Comparison of ENCODE assay signal across 24 cellular contexts in the genomic region with DNA sequence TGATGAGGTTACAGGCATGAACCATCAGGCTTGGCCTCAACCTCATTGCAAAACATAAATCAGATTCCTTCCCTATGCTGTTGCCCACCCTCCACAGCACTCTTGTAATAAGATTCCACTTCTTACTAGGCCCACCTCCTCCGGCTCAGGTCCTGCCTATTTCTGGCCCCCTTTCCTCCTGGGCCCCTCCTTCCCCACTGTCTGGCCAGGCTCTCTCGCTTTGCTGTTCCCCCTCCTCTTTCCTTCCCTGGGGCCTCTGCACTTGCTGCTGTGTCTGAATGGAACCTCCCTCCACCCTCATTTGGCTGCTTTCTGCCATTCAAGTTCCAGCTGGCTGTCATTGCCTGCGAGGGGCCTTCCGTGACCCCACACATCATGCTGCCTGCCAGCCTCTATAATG. TPM values are rescaled to one million over a fixed set of nuclear protein-coding genes. Genes with fewer than 3 reads are reported as not detected.
DNase-seq lines count a peak whose midpoint lies in the region; ATAC-seq, FAIRE-seq and TF ChIP-seq lines count a peak whose summit lies in the region.
"Had no signal": no experiment of that assay in that cellular context is flagged by ENCODE, and none has a peak within 500 bp of the region (broad histone marks: within the 10 kb centered on the region; RNA-seq: fewer than 3 reads in every experiment).

No MANE protein-coding gene starts in this region.

- no peak overlapping the region for H3K4me2 ChIP-seq in H1 (ENCODE audit: insufficient read depth in 1 of 2, low read depth in 2 of 2, low read length in 2 of 2)
- H3K4me2 ChIP-seq: A549, BLaER1, KMS-11 had no signal

- no peak overlapping the region for H3K4me3 Mint-ChIP-seq in neural crest cell
- no peak overlapping the region for H3K4me3 Mint-ChIP-seq in activated CD8-positive, alpha-beta memory T cell treated with anti-CD3 and anti-CD28 coated beads, Interleukin-2, amount 10 ng/mL, durations not matched to agents 7 days and 5 days
- H3K4me3 Mint-ChIP-seq: CD4-positive, alpha-beta T cell had no signal

- FAIRE-seq in H1 (lab: Jason Lieb, UNC), result no peak
- FAIRE-seq: A549, GM12878 had no signal

- peaks cover 7% of the 10 kb centered on the region; the same call in 1 of the 2 replicates for H3K23me2 ChIP-seq in H1 (ENCODE audit: low read depth, low read length)

- POLR2A ChIA-PET in H1 (lab: Charles Lee; ENCODE audit: partially characterized antibody), result no interaction called here

- peaks cover 38% of the 10 kb centered on the region for H3K27me3 Mint-ChIP-seq in neural crest cell (ENCODE audit: low read depth)
- peaks cover 33% of the 10 kb centered on the region for H3K27me3 Mint-ChIP-seq in activated CD8-positive, alpha-beta memory T cell treated with anti-CD3 and anti-CD28 coated beads, Interleukin-2, amount 10 ng/mL, durations not matched to agents 7 days and 5 days

- H3K27ac Mint-ChIP-seq in neural crest cell (ENCODE audit: unreplicated experiment), result no peak overlapping the region
- no peak overlapping the region for H3K27ac Mint-ChIP-seq in activated CD8-positive, alpha-beta memory T cell treated with anti-CD3 and anti-CD28 coated beads, Interleukin-2, amount 10 ng/mL, durations not matched to agents 7 days and 5 days
- H3K27ac Mint-ChIP-seq: CD4-positive, alpha-beta T cell had no signal

- H3K4me1 ChIP-seq in H1 (replicated peaks in 1 of 4; ENCODE audit: control insufficient read depth in 3 of 4, insufficient read depth in 4 of 4, low read length in 3 of 4), result peaks cover 0 to 2% (median 0%) of the 10 kb centered on the region in 4 experiments; a peak in 1 of 7 replicates
- H3K4me1 ChIP-seq: A549, BLaER1, Caco-2 had no signal

- no peak for TF ChIP-seq CTCF in H1 (IDR thresholded peaks at IDR 0.05; ENCODE audit: control extremely low read depth in 1 of 3, insufficient read depth in 1 of 3, low read depth in 1 of 3, low read length in 3 of 3)
- TF ChIP-seq CTCF in neural crest cell (conservative IDR thresholded peaks at IDR 0.05), result no peak

- no peaks in the 10 kb centered on the region for H3K79me2 ChIP-seq in H1 (ENCODE audit: control insufficient read depth in 1 of 2, insufficient read depth in 2 of 2, low read length in 2 of 2)

- H4K5ac ChIP-seq in H1 (ENCODE audit: insufficient read length, low read depth, low read length), result no peak overlapping the region

- no peak for TF ChIP-seq RAD21 in H1 (IDR thresholded peaks at IDR 0.05 in 1 of 2, conservative IDR thresholded peaks at IDR 0.05 in 1 of 2; ENCODE audit: low read depth in 2 of 2, low read length in 2 of 2)

- no peaks in the 10 kb centered on the region for H3K9me3 Mint-ChIP-seq in neural crest cell
- no peaks in the 10 kb centered on the region for H3K9me3 Mint-ChIP-seq in activated CD8-positive, alpha-beta memory T cell treated with anti-CD3 and anti-CD28 coated beads, Interleukin-2, amount 10 ng/mL, durations not matched to agents 7 days and 5 days (ENCODE audit: low read depth)
- H3K9me3 Mint-ChIP-seq: CD4-positive, alpha-beta T cell had no signal

- no peak overlapping the region for H4K91ac ChIP-seq in H1 (replicated peaks; ENCODE audit: insufficient read length, low read length)

- no peak overlapping the region for H2BK5ac ChIP-seq in H1 (ENCODE audit: low read depth, low read length)

- no peak overlapping the region; the same call in 1 of the 2 replicates for H3K18ac ChIP-seq in H1 (ENCODE audit: extremely low read depth, low read length)

- no peaks in the 10 kb centered on the region for H3K9me3 ChIP-seq in H1 (ENCODE audit: insufficient read depth in 2 of 2, low read depth in 1 of 2, low read length in 1 of 2)
- H3K9me3 ChIP-seq: A549, BLaER1, Caco-2 had no signal

- 80% methylated on average over 4 of the region's 4 CpGs; no CpG with 5 or more reads in 1 of the 2 experiments for WGBS in H1 (ENCODE audit: extremely low coverage in 1 of 2, insufficient coverage in 1 of 2, insufficient read length in 1 of 2, insufficient replicate concordance in 2 of 2, low coverage in 1 of 2, low lambda C conversion rate in 2 of 2, missing lambda C conversion rate in 1 of 2), 2 experiments

- no peak overlapping the region for H2AK5ac ChIP-seq in H1 (ENCODE audit: low read depth, low read length)

- H3K27ac ChIP-seq in H1 (ENCODE audit: low read depth, low read length), result no peak overlapping the region
- H3K27ac ChIP-seq: A549, BLaER1, GM23248, KMS-11 had no signal

- ATAC-seq in activated CD8-positive, alpha-beta memory T cell treated with anti-CD3 and anti-CD28 coated beads, Interleukin-2, amount 10 ng/mL, durations not matched to agents 7 days and 5 days, result no peak
- ATAC-seq: A549, GM12878, Panc1 had no signal

- no peak overlapping the region for H3K56ac ChIP-seq in H1 (replicated peaks; ENCODE audit: insufficient read length, low read depth, low read length)

- H2BK12ac ChIP-seq in H1 (ENCODE audit: low read depth, low read length), result no peak overlapping the region

- H3K4ac ChIP-seq in H1 (replicated peaks; ENCODE audit: insufficient read length, low read depth, low read length), result no peak overlapping the region

- H3K27me3 ChIP-seq in H1 (replicated peaks in 1 of 4; ENCODE audit: control insufficient read depth in 3 of 4, extremely low read depth in 1 of 4, insufficient read depth in 3 of 4, low read length in 3 of 4), result peaks cover 2 to 12% (median 9%) of the 10 kb centered on the region in 4 experiments

- H3K36me3 ChIP-seq in H1 (ENCODE audit: control insufficient read depth in 2 of 4, insufficient read depth in 4 of 4, low read length in 3 of 4), result no peaks in the 10 kb centered on the region
- H3K36me3 ChIP-seq: BLaER1 had no signal

- no peak overlapping the region for H2AFZ ChIP-seq in H1 (ENCODE audit: low read length)
- H2AFZ ChIP-seq: GM23248 had no signal

- no peak overlapping the region for H3K4me3 ChIP-seq in H1 (ENCODE audit: extremely low read depth in 1 of 4, insufficient read depth in 2 of 4, low read depth in 3 of 4, low read length in 4 of 4)
- H3K4me3 ChIP-seq: A549, BLaER1, GM12878, GM23248 had no signal

- H2BK15ac ChIP-seq in H1 (ENCODE audit: low read length), result 0 out of 2 replicates have a peak overlapping the region, but pooled peaks have one; percentile 46

- H2BK20ac ChIP-seq in H1 (ENCODE audit: low read length), result no peak overlapping the region

- H4K8ac ChIP-seq in H1 (ENCODE audit: extremely low read depth, insufficient read depth, low read length), result no peak overlapping the region

- peaks cover 27% of the 10 kb centered on the region for H3K4me1 Mint-ChIP-seq in neural crest cell
- H3K4me1 Mint-ChIP-seq in activated CD8-positive, alpha-beta memory T cell treated with anti-CD3 and anti-CD28 coated beads, Interleukin-2, amount 10 ng/mL, durations not matched to agents 7 days and 5 days, result no peaks in the 10 kb centered on the region

- H3K9ac ChIP-seq in H1 (replicated peaks in 1 of 4; ENCODE audit: extremely low read depth in 1 of 4, low read depth in 3 of 4, low read length in 3 of 4), result no peak overlapping the region
- H3K9ac ChIP-seq: BLaER1, GM23248, KMS-11 had no signal

- no peaks in the 10 kb centered on the region for H3K36me3 Mint-ChIP-seq in neural crest cell (ENCODE audit: low read depth)
- H3K36me3 Mint-ChIP-seq in activated CD8-positive, alpha-beta memory T cell treated with anti-CD3 and anti-CD28 coated beads, Interleukin-2, amount 10 ng/mL, durations not matched to agents 7 days and 5 days, result no peaks in the 10 kb centered on the region

- DNase-seq in ELF-1 (ENCODE audit: low read depth, low spot score) (peak; percentile 32), NCI-H2227 treated with DMSO at 0.1 percent for 48 hours (lab: John Stamatoyannopoulos, UW) (peak; percentile 84), H1 (ENCODE audit: low read depth in 1 of 2, low spot score in 2 of 2) (no peak), neural crest cell (ENCODE audit: low read depth, low spot score) (peak; percentile 23), GM19240 (ENCODE audit: insufficient read length, low spot score) (no peak), COLO668 (lab: John Stamatoyannopoulos, UW; ENCODE audit: unreplicated experiment) (no peak)
- DNase-seq in activated CD8-positive, alpha-beta memory T cell treated with anti-CD3 and anti-CD28 coated beads, Interleukin-2, amount 10 ng/mL, durations not matched to agents 7 days and 5 days, result no peak
- DNase-seq: Caco-2; CD4-positive, alpha-beta T cell; DMS 273 treated with DMSO at 0.1 percent for 48 hours; DMS79 treated with DMSO at 0.1 percent for 48 hours; GM23248; HCEC 1CT; IMR-90; NCI-H1105; NCI-H2029 treated with DMSO at 0.1 percent for 48 hours; NCI-H2171 treated with DMSO at 0.1 percent for 48 hours; NCI-H748 treated with DMSO at 0.1 percent for 48 hours had no signal

- TF ChIP-seq POLR2A in H1 (IDR thresholded peaks at IDR 0.05; ENCODE audit: control extremely low read depth in 1 of 2, low read depth in 2 of 2, low read length in 2 of 2), result no peak

- no peak overlapping the region for H3K23ac ChIP-seq in H1 (ENCODE audit: insufficient read length)

- H4K20me1 ChIP-seq in H1 (replicated peaks in 1 of 2; ENCODE audit: control insufficient read depth in 1 of 2, insufficient read depth in 2 of 2, low read length in 2 of 2), result peaks cover 0 to 3% of the 10 kb centered on the region in 2 experiments
- H4K20me1 ChIP-seq: BLaER1 had no signal

- H3K79me1 ChIP-seq in H1 (ENCODE audit: low read depth, low read length), result no peaks in the 10 kb centered on the region

- CTCF ChIA-PET in H1 (lab: Charles Lee; ENCODE audit: partially characterized antibody), result interaction anchor here (0.6 to 5.7 kb wide), 8 partner anchors 9 to 406 kb away, joined by 3 to 42 read pairs (median 5); a partner anchor contains a TSS
- CTCF ChIA-PET in activated CD8-positive, alpha-beta memory T cell treated with anti-CD3 and anti-CD28 coated beads, Interleukin-2, amount 10 ng/mL, durations not matched to agents 7 days and 5 days (lab: Charles Lee), result interaction anchor here (1.1 kb wide), 1 partner anchor 18 kb away, joined by 3 read pairs; no protein-coding TSS in a partner anchor

- H2BK120ac ChIP-seq in H1 (replicated peaks; ENCODE audit: low read depth, low read length), result no peak overlapping the region

- no peak for TF ChIP-seq EP300 in H1 (IDR thresholded peaks at IDR 0.05; ENCODE audit: borderline replicate concordance in 1 of 2, low read depth in 2 of 2, low read length in 2 of 2)

- no peak overlapping the region for H3K14ac ChIP-seq in H1 (ENCODE audit: insufficient read length)

RNA-seq across cellular contexts. Expression of a gene that starts 38.9 kb away (rescaled TPM):
- 0.74 and 0.86 TPM in 2 replicates for total RNA-seq in H1 (2021; fragmentation: NEBNext Ultra II Directional; extraction: Animal tissue kit (Norgen Biotek cat#: 25700))
- 0.69 and 1.4 TPM in 2 replicates for polyA plus RNA-seq in H1 (2011; rRNA removed)
- polyA plus RNA-seq in H1 (2011; cell fraction: cytosol; rRNA removed), result 0.94 TPM
- 2.7 TPM for polyA plus RNA-seq in H1 (2011; cell fraction: nucleus; rRNA removed)
- polyA plus RNA-seq in H1 (2012, experiment 1 of 2), result 1.0 to 1.5 TPM (median 1.2 TPM) in 4 replicates
- polyA plus RNA-seq in H1 (2012, experiment 2 of 2), result 0.77 TPM
- polyA plus RNA-seq in H1 (2013, experiment 1 of 2), result 0.45 TPM
- polyA plus RNA-seq in H1 (2013, experiment 2 of 2), result 0.42 TPM
- polyA minus RNA-seq in H1 (2011; rRNA and poly(A)+ RNA removed), result 0.44 and 0.71 TPM in 2 replicates
- polyA minus RNA-seq in H1 (2011; cell fraction: cytosol; rRNA and poly(A)+ RNA removed), result not detected
- 0.40 TPM for polyA minus RNA-seq in H1 (2011; cell fraction: nucleus; rRNA and poly(A)+ RNA removed)
- total RNA-seq in neural crest cell, result not detected in 2 replicates
- not detected for total RNA-seq in activated CD8-positive, alpha-beta memory T cell treated with anti-CD3 and anti-CD28 coated beads, Interleukin-2, amount 10 ng/mL, durations not matched to agents 7 days and 5 days
- total RNA-seq: CD4-positive, alpha-beta T cell; GM23248; IMR-90 had no signal
- polyA plus RNA-seq: A549, GM23248, IMR-90 had no signal

RNA-seq across cellular contexts. Expression of a gene that starts 59.5 kb away (rescaled TPM):
- not detected in 2 replicates for total RNA-seq in H1 (2021; fragmentation: NEBNext Ultra II Directional; extraction: Animal tissue kit (Norgen Biotek cat#: 25700))
- not detected in 2 replicates for polyA plus RNA-seq in H1 (2011; rRNA removed)
- polyA plus RNA-seq in H1 (2011; cell fraction: cytosol; rRNA removed), result not detected
- polyA plus RNA-seq in H1 (2011; cell fraction: nucleus; rRNA removed), result not detected
- not detected in 4 replicates for polyA plus RNA-seq in H1 (2012, experiment 1 of 2)
- not detected for polyA plus RNA-seq in H1 (2012, experiment 2 of 2)
- polyA plus RNA-seq in H1 (2013, experiment 1 of 2), result not detected
- polyA plus RNA-seq in H1 (2013, experiment 2 of 2), result not detected
- polyA minus RNA-seq in H1 (2011; rRNA and poly(A)+ RNA removed), result not detected in 2 replicates
- polyA minus RNA-seq in H1 (2011; cell fraction: cytosol; rRNA and poly(A)+ RNA removed), result not detected
- not detected for polyA minus RNA-seq in H1 (2011; cell fraction: nucleus; rRNA and poly(A)+ RNA removed)
- total RNA-seq in neural crest cell, result not detected in 2 replicates
- total RNA-seq in activated CD8-positive, alpha-beta memory T cell treated with anti-CD3 and anti-CD28 coated beads, Interleukin-2, amount 10 ng/mL, durations not matched to agents 7 days and 5 days, result not detected
- total RNA-seq: Caco-2; CD4-positive, alpha-beta T cell; GM12878; GM23248; IMR-90; NCI-H460 had no signal
- polyA plus RNA-seq: A549, GM12878, GM23248, IMR-90 had no signal

Comparison
In these comparisons a context has a peak if more than half of its experiments do, and no peak if none do; other contexts are left out.
1. DNase-seq: peak in ELF-1 (single experiment), NCI-H2227 treated with DMSO at 0.1 percent for 48 hours (single experiment) and neural crest cell (single experiment); none in H1 (0 of 2), activated CD8-positive, alpha-beta memory T cell treated with anti-CD3 and anti-CD28 coated beads, Interleukin-2, amount 10 ng/mL, durations not matched to agents 7 days and 5 days (single experiment), GM19240 (single experiment) and COLO668 (single experiment).